9 cellular contexts compared by ENCODE assay signal in genomic region chr7:6590645-6591110, GRCh38. TPM values are rescaled to one million over a fixed set of nuclear protein-coding genes. Genes with fewer than 3 reads are reported as not detected.
DNase-seq lines count a peak whose midpoint lies in the region; ATAC-seq and TF ChIP-seq lines count a peak whose summit lies in the region.
"Had no signal": no experiment of that assay in that cellular context is flagged by ENCODE, and none has a peak within 500 bp of the region (broad histone marks: within the 10 kb centered on the region; RNA-seq: fewer than 3 reads in every experiment).

No MANE protein-coding gene starts in this region.

- intact Hi-C loops in Right ventricle myocardium superior (cut with DNase I), result no loop called here
- intact Hi-C loops in left ventricle myocardium superior (cut with micrococcal nuclease), result no loop called here

- H3K4me3 ChIP-seq in choroid plexus epithelial cell (ENCODE audit: low read depth, low read length), result peak overlapping the region; percentile 94
- peak overlapping the region; percentile 67 to 95 for H3K4me3 ChIP-seq in muscle layer of duodenum (ENCODE audit: low read depth in 1 of 2, low read length in 2 of 2)

- TF ChIP-seq CTCF in choroid plexus epithelial cell (conservative IDR thresholded peaks at IDR 0.05; ENCODE audit: low read depth, low read length), result no peak

- no peak overlapping the region for H3K27ac ChIP-seq in muscle layer of duodenum (ENCODE audit: low read length)

- no peaks in the 10 kb centered on the region for H3K27me3 ChIP-seq in muscle layer of duodenum (ENCODE audit: low read depth, low read length)

- no peaks in the 10 kb centered on the region for H3K9me3 ChIP-seq in muscle layer of duodenum (ENCODE audit: control insufficient read depth in 1 of 2, low read length in 2 of 2)

- ATAC-seq in Right ventricle myocardium superior (ENCODE audit: poor library complexity) (peak; percentile 11), left ventricle myocardium superior (no peak)

- DNase-seq in Right ventricle myocardium superior, result no peak
- DNase-seq in left ventricle myocardium superior, result no peak
- DNase-seq in M059J (ENCODE audit: low read depth), result peak; percentile 47
- peak; percentile 36 for DNase-seq in choroid plexus epithelial cell (ENCODE audit: low read depth)
- no peak for DNase-seq in NCI-H1930 (lab: John Stamatoyannopoulos, UW)
- DNase-seq in retina, result no peak
- DNase-seq in Kasumi-1 (lab: John Stamatoyannopoulos, UW), result no peak

- peaks cover 14 to 57% of the 10 kb centered on the region in 2 donors for H3K36me3 ChIP-seq in muscle layer of duodenum (ENCODE audit: control insufficient read depth in 1 of 2, insufficient read depth in 2 of 2, low read length in 2 of 2)

- H3K4me1 ChIP-seq in muscle layer of duodenum (ENCODE audit: control insufficient read depth in 1 of 2, insufficient read depth in 2 of 2, low read length in 2 of 2), result peaks cover 5 to 18% of the 10 kb centered on the region in 2 donors

RNA-seq across cellular contexts. Expression of gene INTS15, which starts 0.9 kb away (rescaled TPM):
- total RNA-seq in Right ventricle myocardium superior (15.6 TPM), left ventricle myocardium superior (16.9 TPM)
- total RNA-seq in M059J (2014; rRNA removed; shearing (Covaris generic)), result 17.7 and 20.0 TPM in 2 replicates

RNA-seq across cellular contexts. Expression of gene ZDHHC4, which starts 13.4 kb away (rescaled TPM):
- total RNA-seq in Right ventricle myocardium superior (40.8 TPM), left ventricle myocardium superior (35.9 TPM)
- 67.1 and 70.0 TPM in 2 replicates for total RNA-seq in M059J (2014; rRNA removed; shearing (Covaris generic))

RNA-seq across cellular contexts. Expression of gene ZNF853, which starts 24.7 kb away (rescaled TPM):
- total RNA-seq in Right ventricle myocardium superior (10.7 TPM), left ventricle myocardium superior (11.1 TPM)
- total RNA-seq in M059J (2014; rRNA removed; shearing (Covaris generic)), result 0.25 and 0.94 TPM in 2 replicates

RNA-seq across cellular contexts. Expression of gene GRID2IP, which starts 39.4 kb away (rescaled TPM):
- total RNA-seq in Right ventricle myocardium superior (not detected), left ventricle myocardium superior (not detected)
- total RNA-seq in M059J (2014; rRNA removed; shearing (Covaris generic)), result 0.02 TPM in 1 of 2 replicates, not detected in the other
- total RNA-seq: pulmonary artery endothelial cell had no signal

RNA-seq across cellular contexts. Expression of gene ZNF316, which starts 46.4 kb away (rescaled TPM):
- total RNA-seq in Right ventricle myocardium superior (16.2 TPM), left ventricle myocardium superior (20.7 TPM)
- total RNA-seq in M059J (2014; rRNA removed; shearing (Covaris generic)), result 5.6 and 7.8 TPM in 2 replicates

Comparison
In these comparisons a context has a peak if more than half of its experiments do, and no peak if none do; other contexts are left out.
1. DNase-seq: peak in M059J (single experiment) and choroid plexus epithelial cell (single experiment); none in Right ventricle myocardium superior (single experiment), left ventricle myocardium superior (single experiment), NCI-H1930 (0 of 2), retina (single experiment) and Kasumi-1 (0 of 2).